In the genomic region with DNA sequence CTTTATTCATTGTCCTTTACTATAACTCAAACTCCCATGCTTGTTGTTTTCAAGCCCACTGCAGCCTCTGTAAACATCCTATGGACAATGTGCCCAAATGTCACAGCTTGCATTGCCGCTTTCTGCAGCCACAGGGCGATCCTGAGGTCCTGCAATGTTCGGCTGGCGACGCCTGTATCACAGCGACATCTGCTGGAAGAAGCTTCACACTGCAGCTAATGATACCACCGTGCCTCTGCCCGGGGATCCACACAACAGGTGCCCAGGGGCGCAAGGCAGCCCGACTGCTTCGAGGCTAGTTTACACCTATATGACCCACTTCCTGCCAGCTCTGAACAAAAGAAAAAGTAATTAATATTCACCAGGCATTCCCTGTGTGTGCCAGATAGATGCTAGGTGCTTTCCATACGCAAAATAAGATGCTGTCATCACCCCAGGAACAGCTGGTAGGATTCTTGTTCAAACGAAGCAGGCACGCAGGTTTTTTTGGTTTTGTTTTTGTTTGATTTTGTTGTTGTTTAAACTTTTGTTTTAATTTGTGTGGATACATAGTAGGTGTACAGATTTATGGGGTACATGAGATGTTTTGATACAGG, we compare ENCODE assay signal across 8 cellular contexts.
DNase-seq lines count a peak whose midpoint lies in the region; ATAC-seq and TF ChIP-seq lines count a peak whose summit lies in the region.

No MANE protein-coding gene starts in this region.

- H3K27me3 Mint-ChIP-seq in activated T-cell treated with anti-CD3 and anti-CD28 coated beads, Interleukin-2, amount 50 U/mL, for 72 hours (ENCODE audit: low read depth) = no peaks in the 10 kb centered on the region

- WGBS in tibial nerve, 2 donors = 19 to 22% methylated on average over 14 of the region's 14 CpGs

- no peaks in the 10 kb centered on the region for H3K4me1 Mint-ChIP-seq in activated T-cell treated with anti-CD3 and anti-CD28 coated beads, Interleukin-2, amount 50 U/mL, for 72 hours (ENCODE audit: low read depth)

- no peaks in the 10 kb centered on the region for H3K27me3 ChIP-seq in tibial nerve

- no peak overlapping the region for H3K4me3 ChIP-seq in tibial nerve

- peak; percentile 22 for DNase-seq in Daoy (ENCODE audit: low read depth)
- DNase-seq in HT1080 (ENCODE audit: low read depth) = peak; percentile 66
- DNase-seq in OCI-M2 (lab: John Stamatoyannopoulos, UW; ENCODE audit: unreplicated experiment) = peak; percentile 27
- peak; percentile 52 to 69 for DNase-seq in activated T-cell treated with anti-CD3 and anti-CD28 coated beads, Interleukin-2, amount 50 U/mL, for 72 hours
- DNase-seq in fibroblast of the conjunctiva (ENCODE audit: low read depth) = peak; percentile 35
- peak in 48 of 56 donors; percentile 2 to 83 (median 40) for DNase-seq in nucleus accumbens (lab: John Stamatoyannopoulos, UW)
- DNase-seq in tibial nerve (ENCODE audit: low spot score in 2 of 2) = peak; percentile 31 to 72

- TF ChIP-seq CTCF in tibial nerve (IDR thresholded peaks at IDR 0.05) = peak; percentile 74 to 94 (median 79)

- no peak overlapping the region for H3K4me3 Mint-ChIP-seq in activated T-cell treated with anti-CD3 and anti-CD28 coated beads, Interleukin-2, amount 50 U/mL, for 72 hours

- H3K27ac ChIP-seq in tibial nerve = no peak overlapping the region

- H3K4me1 ChIP-seq in tibial nerve = peaks cover 0 to 8% (median 0%) of the 10 kb centered on the region in 4 donors

- peak; percentile 98 for ATAC-seq in GM21528 (IDR thresholded peaks at IDR 0.05; ENCODE audit: low FRiP score, unreplicated experiment)
- peak; percentile 65 to 75 for ATAC-seq in activated T-cell treated with anti-CD3 and anti-CD28 coated beads, Interleukin-2, amount 50 U/mL, for 72 hours (replicated peaks in 1 of 2)

- no peaks in the 10 kb centered on the region for H3K36me3 Mint-ChIP-seq in activated T-cell treated with anti-CD3 and anti-CD28 coated beads, Interleukin-2, amount 50 U/mL, for 72 hours (ENCODE audit: insufficient read depth in 2 of 2)

- no peaks in the 10 kb centered on the region for H3K9me3 ChIP-seq in tibial nerve

- no peak for TF ChIP-seq POLR2A in tibial nerve (IDR thresholded peaks at IDR 0.05)

- no peaks in the 10 kb centered on the region for H3K36me3 ChIP-seq in tibial nerve

- H3K9me3 Mint-ChIP-seq in activated T-cell treated with anti-CD3 and anti-CD28 coated beads, Interleukin-2, amount 50 U/mL, for 72 hours = no peaks in the 10 kb centered on the region

- TF ChIP-seq EP300 in tibial nerve (IDR thresholded peaks at IDR 0.05) = no peak

- H3K27ac Mint-ChIP-seq in activated T-cell treated with anti-CD3 and anti-CD28 coated beads, Interleukin-2, amount 50 U/mL, for 72 hours = no peak overlapping the region
